In the genomic region with DNA sequence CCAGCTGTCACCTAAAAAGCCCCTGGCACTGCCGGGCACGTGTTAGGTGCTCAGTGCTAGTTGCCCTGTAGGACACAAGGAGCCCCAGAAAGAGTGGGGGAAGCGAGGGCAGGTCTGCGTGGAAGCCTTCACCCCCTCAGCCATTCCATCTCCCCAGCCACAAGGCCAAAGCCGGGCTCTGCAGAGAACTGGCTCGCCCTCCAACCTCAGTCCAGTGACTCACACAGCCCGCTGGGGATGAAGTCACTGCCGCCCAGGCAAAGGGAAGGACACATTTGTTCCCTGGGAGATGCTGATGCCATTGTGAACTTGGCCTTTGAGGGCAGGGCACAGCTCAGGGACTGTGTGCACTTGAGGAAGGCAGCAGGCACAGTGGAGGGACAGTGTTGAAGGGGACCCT, we compare ENCODE assay signal across 10 cellular contexts. TPM values are rescaled to one million over a fixed set of nuclear protein-coding genes. Genes with fewer than 3 reads are reported as not detected.
A peak's percentile ranks its signal among the peaks of the same experiment; 100 is the strongest.
DNase-seq lines count a peak whose midpoint lies in the region; ATAC-seq and TF ChIP-seq lines count a peak whose summit lies in the region.
"Had no signal": no experiment of that assay in that cellular context is flagged by ENCODE, and none has a peak within 500 bp of the region (broad histone marks: within the 10 kb centered on the region; RNA-seq: fewer than 3 reads in every experiment).

No MANE protein-coding gene starts in this region.

- H3K27me3 ChIP-seq in PC-9 (ENCODE audit: insufficient read depth, low read depth) = no peaks in the 10 kb centered on the region

- TF ChIP-seq CTCF in PC-9 (conservative IDR thresholded peaks at IDR 0.05) = no peak

- peak; percentile 83 for DNase-seq in Daoy (ENCODE audit: low read depth)
- DNase-seq in PC-9 = peak; percentile 74 to 79
- DNase-seq in fibroblast of peridontal ligament (ENCODE audit: extremely low read depth) = peak; percentile 47
- peak; percentile 66 for DNase-seq in pons (ENCODE audit: low spot score)
- no peak for DNase-seq in ecto neural progenitor cell (ENCODE audit: low spot score)
- DNase-seq: activated naive CD8-positive, alpha-beta T cell treated with anti-CD3 and anti-CD28 coated beads, Interleukin-2, amount 10 ng/mL, durations not matched to agents 7 days and 5 days; NCI-H1048 had no signal

- H3K27ac ChIP-seq in PC-9 = no peak overlapping the region

- intact Hi-C loops in PC-9 (cut with micrococcal nuclease; ENCODE audit: unreplicated experiment) = no loop called here

- no peak for ATAC-seq in GM18873 (IDR thresholded peaks at IDR 0.05; ENCODE audit: low FRiP score, unreplicated experiment)
- ATAC-seq in HG02981 (IDR thresholded peaks at IDR 0.05; ENCODE audit: unreplicated experiment) = no peak
- no peak for ATAC-seq in GM21528 (IDR thresholded peaks at IDR 0.05; ENCODE audit: low FRiP score, unreplicated experiment)

- H3F3A ChIP-seq in PC-9 (ENCODE audit: insufficient read depth, low read depth) = peaks cover 30% of the 10 kb centered on the region

- H2AFZ ChIP-seq in PC-9 = no peak overlapping the region

- H3K4me2 ChIP-seq in PC-9 = peak overlapping the region; percentile 65

- H3K4me1 ChIP-seq in PC-9 (replicated peaks; ENCODE audit: insufficient read depth) = peaks cover 56% of the 10 kb centered on the region

- no peaks in the 10 kb centered on the region for H3K9me2 ChIP-seq in PC-9 (ENCODE audit: insufficient read depth)

- H3K4me3 ChIP-seq in PC-9 = no peak overlapping the region

- CTCF ChIA-PET in PC-9 (lab: Charles Lee) = no interaction called here

- POLR2A ChIA-PET in PC-9 (lab: Charles Lee; ENCODE audit: unreplicated experiment) = no interaction called here

- H3K79me2 ChIP-seq in PC-9 (ENCODE audit: low read depth) = peaks cover 14% of the 10 kb centered on the region

- no TSS peak for BruUV-seq in PC-9 (replicated peaks; lab: Mats Ljungman, UMichigan)

- H4K20me1 ChIP-seq in PC-9 (ENCODE audit: insufficient read depth) = no peaks in the 10 kb centered on the region

- H3K36me3 ChIP-seq in PC-9 (ENCODE audit: low read depth) = no peaks in the 10 kb centered on the region

- no peaks in the 10 kb centered on the region for H3K9me3 ChIP-seq in PC-9 (ENCODE audit: insufficient read depth, low read depth)

RNA-seq across cellular contexts. Expression of a gene that starts 48.1 kb away (rescaled TPM):
- 4.9 and 5.0 TPM in 2 replicates for total RNA-seq in Daoy (2014; rRNA removed; shearing (Covaris generic))
- 30.1 and 30.7 TPM in 2 replicates for total RNA-seq in PC-9 (2021)
